In genomic region chr7:19776981-19777380, GRCh38 we compare ENCODE assay signal across 34 cellular contexts. TPM values are rescaled to one million over a fixed set of nuclear protein-coding genes. Genes with fewer than 3 reads are reported as not detected.
"Had no signal": no experiment of that assay in that cellular context is flagged by ENCODE, and none has a peak within 500 bp of the region (broad histone marks: within the 10 kb centered on the region; RNA-seq: fewer than 3 reads in every experiment).

No MANE protein-coding gene starts in this region.

- ATAC-seq: naive thymus-derived CD8-positive, alpha-beta T cell; natural killer cell treated with Interleukin-12 subunit alpha and Interleukin-12 subunit beta and Interleukin-15 and Interleukin-18, amount 100 ng/mL, for 72 hours; psoas muscle; right cardiac atrium; right lobe of liver; stimulated activated memory B cell treated with anti-CD40 and anti-IgM and Interleukin-4, amounts not matched to agents 10 μg/mL and 1 μg/mL and 100 μg/mL, for 72 hours; stimulated activated naive CD8-positive, alpha-beta T cell treated with anti-CD3 and anti-CD28 coated beads, Interleukin-15, amount 100 ng/mL, for 72 hours; stimulated activated naive CD8-positive, alpha-beta T cell treated with anti-CD3 and anti-CD28 coated beads, Interleukin-15, Interleukin-2, amounts not matched to agents 100 U/mL and 50 U/mL, for 24 hours had no signal

- H3K4me3 Mint-ChIP-seq: naive B cell; naive thymus-derived CD8-positive, alpha-beta T cell; natural killer cell treated with Interleukin-12 subunit alpha and Interleukin-12 subunit beta and Interleukin-15 and Interleukin-18, amount 100 ng/mL, for 72 hours; nephron progenitor cell; neural crest cell; stimulated activated memory B cell treated with anti-CD40 and anti-IgM and Interleukin-4, amounts not matched to agents 10 μg/mL and 1 μg/mL and 100 μg/mL, for 72 hours; stimulated activated naive CD8-positive, alpha-beta T cell treated with anti-CD3 and anti-CD28 coated beads, Interleukin-15, amount 100 ng/mL, for 72 hours had no signal

- H3K27ac ChIP-seq: neutrophil, ovary, parathyroid adenoma, psoas muscle, right lobe of liver, skin epidermis, spleen, suprapubic skin, testis, tibial artery, transverse colon, upper lobe of left lung, vagina had no signal

- H3K36me3 Mint-ChIP-seq: natural killer cell treated with Interleukin-12 subunit alpha and Interleukin-12 subunit beta and Interleukin-15 and Interleukin-18, amount 100 ng/mL, for 72 hours; stimulated activated memory B cell treated with anti-CD40 and anti-IgM and Interleukin-4, amounts not matched to agents 10 μg/mL and 1 μg/mL and 100 μg/mL, for 72 hours had no signal

- H3K9ac ChIP-seq: parathyroid adenoma had no signal

- DNase-seq: naive B cell; naive thymus-derived CD8-positive, alpha-beta T cell; nephron progenitor cell; nucleus accumbens; ovary; posterior cingulate gyrus; psoas muscle; right cardiac atrium; right lobe of liver; spleen; stimulated activated CD4-positive, alpha-beta T cell treated with anti-CD3 and anti-CD28 coated beads, Interleukin-12 subunit alpha, Interleukin-12 subunit beta, amount 100 ng/mL, for 4 hours; stimulated activated CD4-positive, alpha-beta T cell treated with anti-CD3 and anti-CD28 coated beads, Interleukin-1b, Interleukin-23, amount 100 ng/mL, for 48 hours; stimulated activated CD4-positive, alpha-beta T cell treated with anti-CD3 and anti-CD28 coated beads, Interleukin-4, amount 100 ng/mL, for 1 hour; stimulated activated CD4-positive, alpha-beta T cell treated with anti-CD3 and anti-CD28 coated beads, Interleukin-4, amount 100 ng/mL, for 4 hours; stimulated activated CD8-positive, alpha-beta memory T cell treated with anti-CD3 and anti-CD28 coated beads, Interleukin-4, amount 100 ng/mL, for 48 hours; stimulated activated naive CD4-positive, alpha-beta T cell; stimulated activated naive CD8-positive, alpha-beta T cell treated with anti-CD3 and anti-CD28 coated beads, Interleukin-15, amount 100 ng/mL, for 72 hours; stimulated activated naive CD8-positive, alpha-beta T cell treated with anti-CD3 and anti-CD28 coated beads, Interleukin-15, Interleukin-2, amounts not matched to agents 100 U/mL and 50 U/mL, for 24 hours; substantia nigra; testis; tibial artery; transverse colon; upper lobe of left lung had no signal

- H3K4me3 ChIP-seq: ovary, psoas muscle, right lobe of liver, skin epidermis, smooth muscle cell, spleen, suprapubic skin, testis, tibial artery, transverse colon, upper lobe of left lung, vagina had no signal

- FAIRE-seq: urothelium cell line had no signal

- H2AFZ ChIP-seq: parathyroid adenoma had no signal

- H3K4me1 ChIP-seq: parathyroid adenoma, psoas muscle, right lobe of liver had no signal

- H3K27me3 ChIP-seq: ovary, testis, vagina had no signal

- H3K36me3 ChIP-seq: neutrophil, ovary, right lobe of liver, spleen, suprapubic skin, tibial artery, transverse colon, upper lobe of left lung, vagina had no signal

- H3K27ac Mint-ChIP-seq: naive B cell; naive thymus-derived CD8-positive, alpha-beta T cell; natural killer cell treated with Interleukin-12 subunit alpha and Interleukin-12 subunit beta and Interleukin-15 and Interleukin-18, amount 100 ng/mL, for 72 hours; nephron progenitor cell; progenitor cell of endocrine pancreas; stimulated activated memory B cell treated with anti-CD40 and anti-IgM and Interleukin-4, amounts not matched to agents 10 μg/mL and 1 μg/mL and 100 μg/mL, for 72 hours; stimulated activated naive CD8-positive, alpha-beta T cell treated with anti-CD3 and anti-CD28 coated beads, Interleukin-15, amount 100 ng/mL, for 72 hours had no signal

- H3K9me3 ChIP-seq: neutrophil, psoas muscle, right lobe of liver, spleen, suprapubic skin, testis, tibial artery, transverse colon, upper lobe of left lung, vagina had no signal

- H3K9me3 Mint-ChIP-seq: nephron progenitor cell; neural crest cell; stimulated activated memory B cell treated with anti-CD40 and anti-IgM and Interleukin-4, amounts not matched to agents 10 μg/mL and 1 μg/mL and 100 μg/mL, for 72 hours; stimulated activated naive CD8-positive, alpha-beta T cell treated with anti-CD3 and anti-CD28 coated beads, Interleukin-15, amount 100 ng/mL, for 72 hours had no signal

- H3K79me2 ChIP-seq: parathyroid adenoma had no signal

- H3K4me2 ChIP-seq: smooth muscle cell had no signal

RNA-seq across cellular contexts. Expression of gene TMEM196, which starts 3.6 kb away (rescaled TPM):
- total RNA-seq: naive thymus-derived CD8-positive, alpha-beta T cell; natural killer cell treated with Interleukin-12 subunit alpha and Interleukin-12 subunit beta and Interleukin-15 and Interleukin-18, amount 100 ng/mL, for 72 hours; ovary; psoas muscle; right cardiac atrium; right lobe of liver; smooth muscle cell; spleen; suprapubic skin; upper lobe of left lung; vagina had no signal
- polyA plus RNA-seq: naive thymus-derived CD8-positive, alpha-beta T cell; psoas muscle; right cardiac atrium; smooth muscle cell had no signal
